Comparison of ENCODE assay signal across 1 cellular context in the genomic region with DNA sequence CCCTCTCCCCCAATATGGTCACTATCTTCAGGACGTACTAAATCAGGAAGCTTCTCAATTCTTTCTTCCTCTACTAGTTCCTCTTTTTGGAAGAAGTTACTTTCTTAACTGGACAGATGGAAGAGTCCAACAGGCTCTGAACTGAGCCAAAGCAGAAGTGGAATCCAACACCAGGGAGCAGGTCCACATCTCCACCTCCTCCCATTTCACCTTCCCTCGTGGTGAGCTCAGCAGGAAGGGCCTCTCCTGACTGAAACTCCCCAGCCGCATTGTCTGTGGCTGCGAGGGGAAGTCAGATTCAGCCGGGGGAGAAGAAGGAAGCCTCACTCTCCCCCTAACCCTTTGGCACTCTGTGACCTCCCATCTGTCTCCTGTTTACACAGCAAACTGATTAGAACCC.
TF ChIP-seq lines count a peak whose summit lies in the region.

No MANE protein-coding gene starts in this region.

TF ChIP-seq in GM23338, 12 proteins besides CTCF, POLR2A, EP300 and RAD21 (continued from another document):
- TF ChIP-seq, protein P1, sequence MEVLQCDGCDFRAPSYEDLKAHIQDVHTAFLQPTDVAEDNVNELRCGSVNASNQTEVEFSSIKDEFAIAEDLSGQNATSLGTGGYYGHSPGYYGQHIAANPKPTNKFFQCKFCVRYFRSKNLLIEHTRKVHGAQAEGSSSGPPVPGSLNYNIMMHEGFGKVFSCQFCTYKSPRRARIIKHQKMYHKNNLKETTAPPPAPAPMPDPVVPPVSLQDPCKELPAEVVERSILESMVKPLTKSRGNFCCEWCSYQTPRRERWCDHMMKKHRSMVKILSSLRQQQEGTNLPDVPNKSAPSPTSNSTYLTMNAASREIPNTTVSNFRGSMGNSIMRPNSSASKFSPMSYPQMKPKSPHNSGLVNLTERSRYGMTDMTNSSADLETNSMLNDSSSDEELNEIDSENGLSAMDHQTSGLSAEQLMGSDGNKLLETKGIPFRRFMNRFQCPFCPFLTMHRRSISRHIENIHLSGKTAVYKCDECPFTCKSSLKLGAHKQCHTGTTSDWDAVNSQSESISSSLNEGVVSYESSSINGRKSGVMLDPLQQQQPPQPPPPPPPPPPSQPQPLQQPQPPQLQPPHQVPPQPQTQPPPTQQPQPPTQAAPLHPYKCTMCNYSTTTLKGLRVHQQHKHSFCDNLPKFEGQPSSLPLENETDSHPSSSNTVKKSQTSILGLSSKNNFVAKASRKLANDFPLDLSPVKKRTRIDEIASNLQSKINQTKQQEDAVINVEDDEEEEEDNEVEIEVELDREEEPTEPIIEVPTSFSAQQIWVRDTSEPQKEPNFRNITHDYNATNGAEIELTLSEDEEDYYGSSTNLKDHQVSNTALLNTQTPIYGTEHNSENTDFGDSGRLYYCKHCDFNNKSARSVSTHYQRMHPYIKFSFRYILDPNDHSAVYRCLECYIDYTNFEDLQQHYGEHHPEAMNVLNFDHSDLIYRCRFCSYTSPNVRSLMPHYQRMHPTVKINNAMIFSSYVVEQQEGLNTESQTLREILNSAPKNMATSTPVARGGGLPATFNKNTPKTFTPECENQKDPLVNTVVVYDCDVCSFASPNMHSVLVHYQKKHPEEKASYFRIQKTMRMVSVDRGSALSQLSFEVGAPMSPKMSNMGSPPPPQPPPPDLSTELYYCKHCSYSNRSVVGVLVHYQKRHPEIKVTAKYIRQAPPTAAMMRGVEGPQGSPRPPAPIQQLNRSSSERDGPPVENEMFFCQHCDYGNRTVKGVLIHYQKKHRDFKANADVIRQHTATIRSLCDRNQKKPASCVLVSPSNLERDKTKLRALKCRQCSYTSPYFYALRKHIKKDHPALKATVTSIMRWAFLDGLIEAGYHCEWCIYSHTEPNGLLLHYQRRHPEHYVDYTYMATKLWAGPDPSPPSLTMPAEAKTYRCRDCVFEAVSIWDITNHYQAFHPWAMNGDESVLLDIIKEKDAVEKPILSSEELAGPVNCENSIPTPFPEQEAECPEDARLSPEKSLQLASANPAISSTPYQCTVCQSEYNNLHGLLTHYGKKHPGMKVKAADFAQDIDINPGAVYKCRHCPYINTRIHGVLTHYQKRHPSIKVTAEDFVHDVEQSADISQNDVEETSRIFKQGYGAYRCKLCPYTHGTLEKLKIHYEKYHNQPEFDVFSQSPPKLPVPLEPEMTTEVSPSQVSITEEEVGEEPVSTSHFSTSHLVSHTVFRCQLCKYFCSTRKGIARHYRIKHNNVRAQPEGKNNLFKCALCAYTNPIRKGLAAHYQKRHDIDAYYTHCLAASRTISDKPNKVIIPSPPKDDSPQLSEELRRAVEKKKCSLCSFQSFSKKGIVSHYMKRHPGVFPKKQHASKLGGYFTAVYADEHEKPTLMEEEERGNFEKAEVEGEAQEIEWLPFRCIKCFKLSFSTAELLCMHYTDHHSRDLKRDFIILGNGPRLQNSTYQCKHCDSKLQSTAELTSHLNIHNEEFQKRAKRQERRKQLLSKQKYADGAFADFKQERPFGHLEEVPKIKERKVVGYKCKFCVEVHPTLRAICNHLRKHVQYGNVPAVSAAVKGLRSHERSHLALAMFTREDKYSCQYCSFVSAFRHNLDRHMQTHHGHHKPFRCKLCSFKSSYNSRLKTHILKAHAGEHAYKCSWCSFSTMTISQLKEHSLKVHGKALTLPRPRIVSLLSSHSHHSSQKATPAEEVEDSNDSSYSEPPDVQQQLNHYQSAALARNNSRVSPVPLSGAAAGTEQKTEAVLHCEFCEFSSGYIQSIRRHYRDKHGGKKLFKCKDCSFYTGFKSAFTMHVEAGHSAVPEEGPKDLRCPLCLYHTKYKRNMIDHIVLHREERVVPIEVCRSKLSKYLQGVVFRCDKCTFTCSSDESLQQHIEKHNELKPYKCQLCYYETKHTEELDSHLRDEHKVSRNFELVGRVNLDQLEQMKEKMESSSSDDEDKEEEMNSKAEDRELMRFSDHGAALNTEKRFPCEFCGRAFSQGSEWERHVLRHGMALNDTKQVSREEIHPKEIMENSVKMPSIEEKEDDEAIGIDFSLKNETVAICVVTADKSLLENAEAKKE (CRISPR knock-in tag; IDR thresholded peaks at IDR 0.05) = no peak
- TF ChIP-seq STAT1 (IDR thresholded peaks at IDR 0.05; ENCODE audit: unreplicated experiment) = no peak
- TF ChIP-seq, protein P2, sequence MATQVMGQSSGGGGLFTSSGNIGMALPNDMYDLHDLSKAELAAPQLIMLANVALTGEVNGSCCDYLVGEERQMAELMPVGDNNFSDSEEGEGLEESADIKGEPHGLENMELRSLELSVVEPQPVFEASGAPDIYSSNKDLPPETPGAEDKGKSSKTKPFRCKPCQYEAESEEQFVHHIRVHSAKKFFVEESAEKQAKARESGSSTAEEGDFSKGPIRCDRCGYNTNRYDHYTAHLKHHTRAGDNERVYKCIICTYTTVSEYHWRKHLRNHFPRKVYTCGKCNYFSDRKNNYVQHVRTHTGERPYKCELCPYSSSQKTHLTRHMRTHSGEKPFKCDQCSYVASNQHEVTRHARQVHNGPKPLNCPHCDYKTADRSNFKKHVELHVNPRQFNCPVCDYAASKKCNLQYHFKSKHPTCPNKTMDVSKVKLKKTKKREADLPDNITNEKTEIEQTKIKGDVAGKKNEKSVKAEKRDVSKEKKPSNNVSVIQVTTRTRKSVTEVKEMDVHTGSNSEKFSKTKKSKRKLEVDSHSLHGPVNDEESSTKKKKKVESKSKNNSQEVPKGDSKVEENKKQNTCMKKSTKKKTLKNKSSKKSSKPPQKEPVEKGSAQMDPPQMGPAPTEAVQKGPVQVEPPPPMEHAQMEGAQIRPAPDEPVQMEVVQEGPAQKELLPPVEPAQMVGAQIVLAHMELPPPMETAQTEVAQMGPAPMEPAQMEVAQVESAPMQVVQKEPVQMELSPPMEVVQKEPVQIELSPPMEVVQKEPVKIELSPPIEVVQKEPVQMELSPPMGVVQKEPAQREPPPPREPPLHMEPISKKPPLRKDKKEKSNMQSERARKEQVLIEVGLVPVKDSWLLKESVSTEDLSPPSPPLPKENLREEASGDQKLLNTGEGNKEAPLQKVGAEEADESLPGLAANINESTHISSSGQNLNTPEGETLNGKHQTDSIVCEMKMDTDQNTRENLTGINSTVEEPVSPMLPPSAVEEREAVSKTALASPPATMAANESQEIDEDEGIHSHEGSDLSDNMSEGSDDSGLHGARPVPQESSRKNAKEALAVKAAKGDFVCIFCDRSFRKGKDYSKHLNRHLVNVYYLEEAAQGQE (IDR thresholded peaks at IDR 0.05; ENCODE audit: unreplicated experiment) = no peak
